ENCODE assay signal across 8 cellular contexts in the genomic region with DNA sequence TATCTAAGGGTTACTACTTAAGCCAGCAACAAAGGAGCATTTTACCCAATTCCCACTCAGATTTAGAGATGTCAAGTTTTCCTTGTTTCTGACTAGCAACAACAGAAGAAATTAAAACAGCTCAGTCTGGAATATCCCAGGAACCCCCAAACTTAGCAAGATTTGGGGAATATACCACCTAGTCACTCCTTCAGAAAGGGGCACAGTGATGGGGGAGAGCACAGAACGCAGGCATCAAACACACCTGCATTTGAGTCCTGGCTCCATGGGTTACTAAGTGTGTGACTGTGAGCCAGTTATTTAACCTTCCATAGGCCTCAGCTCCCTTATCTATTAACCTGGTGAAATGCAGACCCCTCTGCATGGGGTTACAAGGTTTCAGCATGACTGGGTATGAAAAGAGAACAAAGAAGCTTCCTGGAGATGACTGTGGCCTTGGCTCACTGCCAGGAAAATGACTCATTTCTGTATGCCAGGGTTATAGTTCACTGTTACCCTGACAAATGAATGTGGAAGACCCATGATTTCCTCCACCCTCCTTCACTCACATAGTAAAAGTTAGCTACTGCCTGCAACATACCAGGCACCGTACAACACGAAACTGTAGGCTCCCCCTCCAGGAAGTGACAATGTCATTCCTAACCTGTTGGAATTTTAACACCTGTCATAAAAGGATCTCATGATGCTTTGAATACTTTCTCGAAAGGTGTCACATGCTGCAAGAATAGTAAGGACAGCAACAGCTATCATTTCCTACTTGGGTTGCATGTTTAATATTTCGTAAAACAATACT.
DNase-seq lines count a peak whose midpoint lies in the region; ATAC-seq, FAIRE-seq and TF ChIP-seq lines count a peak whose summit lies in the region.

No MANE protein-coding gene starts in this region.

- in situ Hi-C loops in GM13976 (cut with MboI; ENCODE audit: low sequenced_read_pairs, unreplicated experiment), result no loop called here

- peaks cover 9% of the 10 kb centered on the region; the same call in 1 of the 2 replicates for H3F3A ChIP-seq in MM.1S (ENCODE audit: insufficient read depth, low read length)

- H3K4me3 ChIP-seq in MM.1S (ENCODE audit: low read length) (no peak overlapping the region), keratinocyte (ENCODE audit: control insufficient read depth in 2 of 3, extremely low read depth in 1 of 3, insufficient read depth in 2 of 3, low read depth in 1 of 3, low read length in 3 of 3) (no peak overlapping the region)

- H3K9me3 ChIP-seq in MM.1S (replicated peaks; ENCODE audit: insufficient read depth, low read length) (no peaks in the 10 kb centered on the region), keratinocyte (ENCODE audit: control insufficient read depth, low read depth, low read length) (no peaks in the 10 kb centered on the region)

- no peaks in the 10 kb centered on the region for H4K20me1 ChIP-seq in MM.1S (ENCODE audit: insufficient read depth, low read length)
- H4K20me1 ChIP-seq in keratinocyte (ENCODE audit: control insufficient read depth, extremely low read depth, insufficient read depth, low read length), result no peaks in the 10 kb centered on the region

- no peaks in the 10 kb centered on the region for H3K9me1 ChIP-seq in keratinocyte (ENCODE audit: control insufficient read depth, extremely low read depth, insufficient read depth, low read length)

- H3K4me1 ChIP-seq in MM.1S (ENCODE audit: low read length), result peaks cover 29% of the 10 kb centered on the region
- peaks cover 39% of the 10 kb centered on the region for H3K4me1 ChIP-seq in keratinocyte (ENCODE audit: control insufficient read depth, extremely low read depth, insufficient read depth, low read length)

- ATAC-seq in HG02571 (IDR thresholded peaks at IDR 0.05; ENCODE audit: unreplicated experiment), result peak; percentile 90
- ATAC-seq in SK-N-SH treated with all-trans-retinoic acid at 6 μM for 48 hours, result peak; percentile 82

- H3K4me2 ChIP-seq in MM.1S (ENCODE audit: low read depth, low read length), result peak overlapping the region; percentile 25
- peak overlapping the region; percentile 50 for H3K4me2 ChIP-seq in keratinocyte (ENCODE audit: control insufficient read depth, extremely low read depth, insufficient read depth, low read depth, low read length)

- H2AFZ ChIP-seq in MM.1S (ENCODE audit: low read length), result no peak overlapping the region
- no peak overlapping the region for H2AFZ ChIP-seq in keratinocyte (ENCODE audit: control insufficient read depth, low read length)

- TF ChIP-seq CTCF in GM13976 (IDR thresholded peaks at IDR 0.05; ENCODE audit: borderline replicate concordance, control extremely low read depth, extremely low read depth, insufficient read depth, missing control alignments), result no peak
- TF ChIP-seq CTCF in MM.1S (IDR thresholded peaks at IDR 0.05; ENCODE audit: low read length), result no peak
- TF ChIP-seq CTCF in keratinocyte (optimal IDR thresholded peaks at IDR 0.05 in 1 of 3, IDR thresholded peaks at IDR 0.05 in 1 of 3, conservative IDR thresholded peaks at IDR 0.05 in 1 of 3; ENCODE audit: extremely low read depth in 1 of 3, insufficient read depth in 2 of 3, low read length in 3 of 3), result no peak

- dilution Hi-C loops in keratinocyte (cut with MboI; ENCODE audit: extremely low pct_ligation_motif_present, low sequenced_read_pairs), result no loop called here

- peak; percentile 61 for DNase-seq in GM13976 (ENCODE audit: low spot score)
- DNase-seq in MM.1S, result peak; percentile 85
- peak; percentile 84 for DNase-seq in activated naive CD4-positive, alpha-beta T cell treated with anti-CD3 and anti-CD28 coated beads, Interleukin-2, amount 50 U/mL, for 16 hours
- peak; percentile 81 for DNase-seq in keratinocyte (ENCODE audit: low read depth, low spot score)
- peak; percentile 83 to 88 for DNase-seq in stimulated activated CD4-positive, alpha-beta T cell treated with anti-CD3 and anti-CD28 coated beads, Interleukin-4, amount 100 ng/mL, for 48 hours (ENCODE audit: low read depth in 2 of 2)
- no peak for DNase-seq in mesenteric fat pad (ENCODE audit: low spot score)

- H3K9ac ChIP-seq in MM.1S (ENCODE audit: low read length) (no peak overlapping the region), keratinocyte (ENCODE audit: control insufficient read depth, extremely low read depth, insufficient read depth, low read length) (no peak overlapping the region)

- H3K79me2 ChIP-seq in MM.1S (ENCODE audit: low read length) (no peaks in the 10 kb centered on the region), keratinocyte (ENCODE audit: control insufficient read depth, insufficient read depth, low read length) (no peaks in the 10 kb centered on the region)

- H3K36me3 ChIP-seq in MM.1S (replicated peaks; ENCODE audit: insufficient read depth, low read length), result no peaks in the 10 kb centered on the region
- H3K36me3 ChIP-seq in keratinocyte (ENCODE audit: control insufficient read depth in 2 of 2, extremely low read depth in 1 of 2, insufficient read depth in 2 of 2, low read length in 2 of 2), result no peaks in the 10 kb centered on the region

- H3K9me2 ChIP-seq in MM.1S (replicated peaks; ENCODE audit: insufficient read depth, low read length), result no peaks in the 10 kb centered on the region

- H3K27me3 ChIP-seq in MM.1S (replicated peaks; ENCODE audit: insufficient read depth, low read length) (no peaks in the 10 kb centered on the region), keratinocyte (ENCODE audit: control insufficient read depth, extremely low read depth, insufficient read depth, low read length) (no peaks in the 10 kb centered on the region)

- FAIRE-seq in keratinocyte (lab: Jason Lieb, UNC), result peak; percentile 79

- H3K27ac ChIP-seq in MM.1S (ENCODE audit: low read length) (peak overlapping the region; percentile 38; the same call in 1 of the 2 replicates), keratinocyte (ENCODE audit: control insufficient read depth, insufficient read depth, low read length) (peak overlapping the region; percentile 32)

TF ChIP-seq in SK-N-SH treated with all-trans-retinoic acid at 6 μM for 48 hours, 23 proteins besides CTCF, POLR2A, EP300 and RAD21:
- TF ChIP-seq, protein P1, sequence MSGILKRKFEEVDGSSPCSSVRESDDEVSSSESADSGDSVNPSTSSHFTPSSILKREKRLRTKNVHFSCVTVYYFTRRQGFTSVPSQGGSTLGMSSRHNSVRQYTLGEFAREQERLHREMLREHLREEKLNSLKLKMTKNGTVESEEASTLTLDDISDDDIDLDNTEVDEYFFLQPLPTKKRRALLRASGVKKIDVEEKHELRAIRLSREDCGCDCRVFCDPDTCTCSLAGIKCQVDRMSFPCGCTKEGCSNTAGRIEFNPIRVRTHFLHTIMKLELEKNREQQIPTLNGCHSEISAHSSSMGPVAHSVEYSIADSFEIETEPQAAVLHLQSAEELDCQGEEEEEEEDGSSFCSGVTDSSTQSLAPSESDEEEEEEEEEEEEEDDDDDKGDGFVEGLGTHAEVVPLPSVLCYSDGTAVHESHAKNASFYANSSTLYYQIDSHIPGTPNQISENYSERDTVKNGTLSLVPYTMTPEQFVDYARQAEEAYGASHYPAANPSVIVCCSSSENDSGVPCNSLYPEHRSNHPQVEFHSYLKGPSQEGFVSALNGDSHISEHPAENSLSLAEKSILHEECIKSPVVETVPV (CRISPR knock-in tag; IDR thresholded peaks at IDR 0.05), result no peak
- no peak for TF ChIP-seq BACH2 (CRISPR knock-in tag; IDR thresholded peaks at IDR 0.05; ENCODE audit: borderline replicate concordance)
- TF ChIP-seq, protein P2, sequence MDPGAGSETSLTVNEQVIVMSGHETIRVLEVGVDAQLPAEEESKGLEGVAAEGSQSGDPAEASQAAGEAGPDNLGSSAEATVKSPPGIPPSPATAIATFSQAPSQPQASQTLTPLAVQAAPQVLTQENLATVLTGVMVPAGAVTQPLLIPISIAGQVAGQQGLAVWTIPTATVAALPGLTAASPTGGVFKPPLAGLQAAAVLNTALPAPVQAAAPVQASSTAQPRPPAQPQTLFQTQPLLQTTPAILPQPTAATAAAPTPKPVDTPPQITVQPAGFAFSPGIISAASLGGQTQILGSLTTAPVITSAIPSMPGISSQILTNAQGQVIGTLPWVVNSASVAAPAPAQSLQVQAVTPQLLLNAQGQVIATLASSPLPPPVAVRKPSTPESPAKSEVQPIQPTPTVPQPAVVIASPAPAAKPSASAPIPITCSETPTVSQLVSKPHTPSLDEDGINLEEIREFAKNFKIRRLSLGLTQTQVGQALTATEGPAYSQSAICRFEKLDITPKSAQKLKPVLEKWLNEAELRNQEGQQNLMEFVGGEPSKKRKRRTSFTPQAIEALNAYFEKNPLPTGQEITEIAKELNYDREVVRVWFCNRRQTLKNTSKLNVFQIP (CRISPR knock-in tag; IDR thresholded peaks at IDR 0.05; ENCODE audit: borderline replicate concordance, low read depth), result no peak
- peak; percentile 44 for TF ChIP-seq ISL1 (CRISPR knock-in tag; IDR thresholded peaks at IDR 0.05)
- TF ChIP-seq ZFP3 (CRISPR knock-in tag; IDR thresholded peaks at IDR 0.05), result 0 out of 2 replicates have a peak, but pooled peaks have one; percentile 17
- TF ChIP-seq SNAI2 (CRISPR knock-in tag; IDR thresholded peaks at IDR 0.05), result no peak
